In genomic region chr9:92754091-92754740, GRCh38 we compare ENCODE assay signal across 1 cellular context.
TF ChIP-seq lines count a peak whose summit lies in the region.

No MANE protein-coding gene starts in this region.

TF ChIP-seq in WTC11, 78 proteins besides CTCF, POLR2A, EP300 and RAD21:
- TF ChIP-seq, protein P1, sequence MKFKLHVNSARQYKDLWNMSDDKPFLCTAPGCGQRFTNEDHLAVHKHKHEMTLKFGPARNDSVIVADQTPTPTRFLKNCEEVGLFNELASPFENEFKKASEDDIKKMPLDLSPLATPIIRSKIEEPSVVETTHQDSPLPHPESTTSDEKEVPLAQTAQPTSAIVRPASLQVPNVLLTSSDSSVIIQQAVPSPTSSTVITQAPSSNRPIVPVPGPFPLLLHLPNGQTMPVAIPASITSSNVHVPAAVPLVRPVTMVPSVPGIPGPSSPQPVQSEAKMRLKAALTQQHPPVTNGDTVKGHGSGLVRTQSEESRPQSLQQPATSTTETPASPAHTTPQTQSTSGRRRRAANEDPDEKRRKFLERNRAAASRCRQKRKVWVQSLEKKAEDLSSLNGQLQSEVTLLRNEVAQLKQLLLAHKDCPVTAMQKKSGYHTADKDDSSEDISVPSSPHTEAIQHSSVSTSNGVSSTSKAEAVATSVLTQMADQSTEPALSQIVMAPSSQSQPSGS (CRISPR knock-in tag; IDR thresholded peaks at IDR 0.05; ENCODE audit: borderline replicate concordance, low read depth) = no peak
- TF ChIP-seq, protein P2, sequence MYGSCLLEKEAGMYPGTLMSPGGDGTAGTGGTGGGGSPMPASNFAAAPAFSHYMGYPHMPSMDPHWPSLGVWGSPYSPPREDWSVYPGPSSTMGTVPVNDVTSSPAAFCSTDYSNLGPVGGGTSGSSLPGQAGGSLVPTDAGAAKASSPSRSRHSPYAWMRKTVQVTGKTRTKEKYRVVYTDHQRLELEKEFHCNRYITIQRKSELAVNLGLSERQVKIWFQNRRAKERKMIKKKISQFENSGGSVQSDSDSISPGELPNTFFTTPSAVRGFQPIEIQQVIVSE (CRISPR knock-in tag; IDR thresholded peaks at IDR 0.05; ENCODE audit: borderline replicate concordance) = no peak
- TF ChIP-seq SMAD3 (CRISPR knock-in tag; IDR thresholded peaks at IDR 0.05; ENCODE audit: borderline replicate concordance) = no peak
- TF ChIP-seq TEAD1 (CRISPR knock-in tag; IDR thresholded peaks at IDR 0.05) = no peak
- TF ChIP-seq MYBL2 (CRISPR knock-in tag; IDR thresholded peaks at IDR 0.05) = no peak
